17 cellular contexts compared by ENCODE assay signal in genomic region chr2:31238906-31239841, GRCh38. TPM values are rescaled to one million over a fixed set of nuclear protein-coding genes. Genes with fewer than 3 reads are reported as not detected.
DNase-seq lines count a peak whose midpoint lies in the region; ATAC-seq and TF ChIP-seq lines count a peak whose summit lies in the region.
"Had no signal": no experiment of that assay in that cellular context is flagged by ENCODE, and none has a peak within 500 bp of the region (broad histone marks: within the 10 kb centered on the region; RNA-seq: fewer than 3 reads in every experiment).

No MANE protein-coding gene starts in this region.

- H3K4me1 ChIP-seq in left ventricle myocardium inferior: peaks cover 78% of the 10 kb centered on the region
- peaks cover 6% of the 10 kb centered on the region for H3K4me1 ChIP-seq in upper lobe of right lung

- CTCF ChIA-PET in activated CD4-positive, alpha-beta memory T cell treated with anti-CD3 and anti-CD28 coated beads, Interleukin-2, amount 10 ng/mL, durations not matched to agents 7 days and 5 days (lab: Charles Lee): interaction anchor here (0.9 kb wide), 1 partner anchor 94 kb away, joined by 3 read pairs; no protein-coding TSS in a partner anchor
- CTCF ChIA-PET in activated CD4-positive, alpha-beta memory T cell treated with anti-CD3 and anti-CD28 coated beads for 36 hours (lab: Charles Lee): interaction anchor here (1.1 kb wide), 1 partner anchor 527 kb away, joined by 3 read pairs; no protein-coding TSS in a partner anchor

- H3K9me3 ChIP-seq in left ventricle myocardium inferior (replicated peaks) (no peaks in the 10 kb centered on the region), upper lobe of right lung (no peaks in the 10 kb centered on the region)

- H3K36me3 ChIP-seq in left ventricle myocardium inferior (peaks cover 2% of the 10 kb centered on the region), upper lobe of right lung (no peaks in the 10 kb centered on the region)

- no peak for ATAC-seq in upper lobe of right lung

- H3K27ac ChIP-seq in left ventricle myocardium inferior (replicated peaks) (peak overlapping the region; percentile 91), upper lobe of right lung (peak overlapping the region; percentile 42)
- H3K27ac ChIP-seq: VCaP had no signal

- POLR2A ChIA-PET in activated CD4-positive, alpha-beta memory T cell treated with anti-CD3 and anti-CD28 coated beads, Interleukin-2, amount 10 ng/mL, durations not matched to agents 7 days and 5 days (lab: Charles Lee): no interaction called here
- POLR2A ChIA-PET in activated CD4-positive, alpha-beta memory T cell treated with anti-CD3 and anti-CD28 coated beads for 36 hours (lab: Charles Lee): no interaction called here

- intact Hi-C loops in activated CD4-positive, alpha-beta memory T cell treated with anti-CD3 and anti-CD28 coated beads for 36 hours (cut with micrococcal nuclease): no loop called here
- intact Hi-C loops in left ventricle myocardium inferior (cut with micrococcal nuclease): loop anchor here (10.0 kb wide), 1 partner anchor 86 kb away; no protein-coding TSS in a partner anchor
- intact Hi-C loops in upper lobe of right lung (cut with DNase I): no loop called here

- no peaks in the 10 kb centered on the region for H3K27me3 ChIP-seq in left ventricle myocardium inferior (ENCODE audit: low read depth)
- no peaks in the 10 kb centered on the region for H3K27me3 ChIP-seq in upper lobe of right lung

- no peaks in the 10 kb centered on the region for H3K9me3 Mint-ChIP-seq in activated CD4-positive, alpha-beta memory T cell treated with anti-CD3 and anti-CD28 coated beads, Interleukin-2, amount 10 ng/mL, durations not matched to agents 7 days and 5 days
- no peaks in the 10 kb centered on the region for H3K9me3 Mint-ChIP-seq in activated CD4-positive, alpha-beta memory T cell treated with anti-CD3 and anti-CD28 coated beads for 36 hours
- no peaks in the 10 kb centered on the region for H3K9me3 Mint-ChIP-seq in osteocyte (ENCODE audit: unreplicated experiment)
- H3K9me3 Mint-ChIP-seq: immature natural killer cell had no signal

- TF ChIP-seq CTCF in left ventricle myocardium inferior (IDR thresholded peaks at IDR 0.05; ENCODE audit: borderline replicate concordance) (no peak), osteocyte (IDR thresholded peaks at IDR 0.05) (no peak), upper lobe of right lung (IDR thresholded peaks at IDR 0.05) (no peak)

- H3K36me3 Mint-ChIP-seq in activated CD4-positive, alpha-beta memory T cell treated with anti-CD3 and anti-CD28 coated beads, Interleukin-2, amount 10 ng/mL, durations not matched to agents 7 days and 5 days (ENCODE audit: low read depth): no peaks in the 10 kb centered on the region
- no peaks in the 10 kb centered on the region for H3K36me3 Mint-ChIP-seq in activated CD4-positive, alpha-beta memory T cell treated with anti-CD3 and anti-CD28 coated beads for 36 hours
- H3K36me3 Mint-ChIP-seq in osteocyte (ENCODE audit: unreplicated experiment): peaks cover 2% of the 10 kb centered on the region

- DNase-seq in activated CD4-positive, alpha-beta memory T cell treated with anti-CD3 and anti-CD28 coated beads, Interleukin-2, amount 10 ng/mL, durations not matched to agents 7 days and 5 days: peak; percentile 13
- no peak for DNase-seq in activated CD4-positive, alpha-beta memory T cell treated with anti-CD3 and anti-CD28 coated beads for 36 hours
- DNase-seq in left ventricle myocardium inferior: no peak
- no peak for DNase-seq in osteocyte (ENCODE audit: extremely low spot score, unreplicated experiment)
- no peak for DNase-seq in upper lobe of right lung
- no peak for DNase-seq in OCI-M2 (lab: John Stamatoyannopoulos, UW; ENCODE audit: unreplicated experiment)
- DNase-seq in NCI-H2227 treated with DMSO at 0.1 percent for 48 hours (lab: John Stamatoyannopoulos, UW): no peak
- no peak for DNase-seq in NCI-H774 (lab: John Stamatoyannopoulos, UW)
- DNase-seq: 8988T; Calu3; H7; immature natural killer cell; NCI-H1092; NCI-H69; stimulated activated CD4-positive, alpha-beta T cell treated with anti-CD3 and anti-CD28 coated beads, Interleukin-2, amount 100 ng/mL, for 24 hours; stimulated activated naive CD4-positive, alpha-beta T cell treated with Interleukin-2 at 50 U/mL for 16 hours had no signal

- no peak overlapping the region for H3K27ac Mint-ChIP-seq in activated CD4-positive, alpha-beta memory T cell treated with anti-CD3 and anti-CD28 coated beads, Interleukin-2, amount 10 ng/mL, durations not matched to agents 7 days and 5 days
- no peak overlapping the region for H3K27ac Mint-ChIP-seq in activated CD4-positive, alpha-beta memory T cell treated with anti-CD3 and anti-CD28 coated beads for 36 hours
- H3K27ac Mint-ChIP-seq in osteocyte (ENCODE audit: unreplicated experiment): peak overlapping the region; percentile 10
- H3K27ac Mint-ChIP-seq: immature natural killer cell had no signal

- peaks cover 18% of the 10 kb centered on the region for H3K4me1 Mint-ChIP-seq in activated CD4-positive, alpha-beta memory T cell treated with anti-CD3 and anti-CD28 coated beads, Interleukin-2, amount 10 ng/mL, durations not matched to agents 7 days and 5 days
- peaks cover 8% of the 10 kb centered on the region for H3K4me1 Mint-ChIP-seq in activated CD4-positive, alpha-beta memory T cell treated with anti-CD3 and anti-CD28 coated beads for 36 hours (ENCODE audit: low read depth)
- H3K4me1 Mint-ChIP-seq in osteocyte (ENCODE audit: unreplicated experiment): peaks cover 44% of the 10 kb centered on the region

- no peaks in the 10 kb centered on the region for H3K27me3 Mint-ChIP-seq in activated CD4-positive, alpha-beta memory T cell treated with anti-CD3 and anti-CD28 coated beads, Interleukin-2, amount 10 ng/mL, durations not matched to agents 7 days and 5 days
- no peaks in the 10 kb centered on the region for H3K27me3 Mint-ChIP-seq in activated CD4-positive, alpha-beta memory T cell treated with anti-CD3 and anti-CD28 coated beads for 36 hours
- no peaks in the 10 kb centered on the region for H3K27me3 Mint-ChIP-seq in osteocyte (ENCODE audit: unreplicated experiment)

- H3K4me3 ChIP-seq in left ventricle myocardium inferior (peak overlapping the region; percentile 19), upper lobe of right lung (no peak overlapping the region)

- no peak overlapping the region for H3K4me3 Mint-ChIP-seq in activated CD4-positive, alpha-beta memory T cell treated with anti-CD3 and anti-CD28 coated beads, Interleukin-2, amount 10 ng/mL, durations not matched to agents 7 days and 5 days
- no peak overlapping the region for H3K4me3 Mint-ChIP-seq in activated CD4-positive, alpha-beta memory T cell treated with anti-CD3 and anti-CD28 coated beads for 36 hours
- H3K4me3 Mint-ChIP-seq in osteocyte (ENCODE audit: unreplicated experiment): no peak overlapping the region
- H3K4me3 Mint-ChIP-seq: immature natural killer cell had no signal

RNA-seq across cellular contexts. Expression of gene EHD3, which starts 5.2 kb away (rescaled TPM):
- total RNA-seq in activated CD4-positive, alpha-beta memory T cell treated with anti-CD3 and anti-CD28 coated beads, Interleukin-2, amount 10 ng/mL, durations not matched to agents 7 days and 5 days: 1 to 10 TPM in 1 of 2 experiments, under 1 TPM in 1; 0.86 to 1.1 TPM
- 1 to 10 TPM; 1.4 to 1.5 TPM for total RNA-seq in activated CD4-positive, alpha-beta memory T cell treated with anti-CD3 and anti-CD28 coated beads for 36 hours
- 29.7 TPM for total RNA-seq in left ventricle myocardium inferior
- 25.9 and 26.2 TPM in 2 replicates for total RNA-seq in osteocyte
- total RNA-seq in upper lobe of right lung: 13.0 TPM

RNA-seq across cellular contexts. Expression of gene CAPN14, which starts 21.9 kb away (rescaled TPM):
- total RNA-seq in activated CD4-positive, alpha-beta memory T cell treated with anti-CD3 and anti-CD28 coated beads, Interleukin-2, amount 10 ng/mL, durations not matched to agents 7 days and 5 days: under 1 TPM; 0.35 TPM
- under 1 TPM; 0.19 to 0.39 TPM for total RNA-seq in activated CD4-positive, alpha-beta memory T cell treated with anti-CD3 and anti-CD28 coated beads for 36 hours
- total RNA-seq in left ventricle myocardium inferior (0.27 TPM), osteocyte (0.13 and 0.24 TPM in 2 replicates), upper lobe of right lung (0.26 TPM)
